In the genomic region with DNA sequence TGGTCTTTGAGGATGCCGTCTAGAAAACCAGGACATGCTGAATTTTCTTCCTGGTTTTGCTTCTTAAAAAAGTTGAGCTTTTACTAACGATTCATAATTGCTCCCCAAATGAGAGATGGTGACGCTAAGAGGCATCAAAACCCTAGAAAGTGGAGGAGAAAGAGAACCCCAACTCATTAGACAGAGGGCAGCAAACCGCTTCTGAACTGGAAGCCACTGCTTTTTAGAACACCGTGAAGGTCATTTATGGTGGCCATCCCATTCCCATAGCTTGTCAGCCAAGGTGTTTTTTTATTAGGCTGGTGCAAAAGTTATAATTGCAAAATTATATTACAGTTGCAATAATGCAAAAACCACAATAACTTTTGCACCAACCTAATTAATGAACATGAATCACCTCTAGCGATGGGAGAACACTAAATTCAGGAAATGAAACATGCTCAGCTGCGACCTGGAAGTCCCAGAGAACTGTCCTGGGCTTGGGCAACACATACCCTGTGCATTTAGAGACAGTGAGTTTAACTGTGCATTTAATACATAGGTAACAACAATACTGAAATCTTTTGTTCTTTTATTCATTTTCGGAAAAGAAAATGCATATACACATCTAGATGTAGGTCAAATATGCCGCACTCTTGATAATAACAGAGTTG, we compare ENCODE assay signal across 1 cellular context.
A peak's percentile ranks its signal among the peaks of the same experiment; 100 is the strongest.
TF ChIP-seq lines count a peak whose summit lies in the region.

No MANE protein-coding gene starts in this region.

TF ChIP-seq in GM12878, 131 proteins besides CTCF, POLR2A, EP300 and RAD21:
- TF ChIP-seq MTA2 (IDR thresholded peaks at IDR 0.05; ENCODE audit: low read depth), result peak; percentile 58; the same call in 1 of the 2 replicates
